In genomic region chr6:156976144-156977088, GRCh38 we compare ENCODE assay signal across 8 cellular contexts.
A peak's percentile ranks its signal among the peaks of the same experiment; 100 is the strongest.
DNase-seq lines count a peak whose midpoint lies in the region; ATAC-seq, FAIRE-seq and TF ChIP-seq lines count a peak whose summit lies in the region.

No MANE protein-coding gene starts in this region.

- peak overlapping the region; percentile 4 for H3K4me3 ChIP-seq in colonic mucosa
- H3K4me3 ChIP-seq in psoas muscle = peak overlapping the region; percentile 58

- intact Hi-C loops in colonic mucosa (cut with DNase I) (no loop called here), psoas muscle (cut with DNase I) (loop anchor here in 1 of 2 donors (5.0 to 10.0 kb wide), 2 partner anchors 36 to 208 kb away; no protein-coding TSS in a partner anchor)

- WGBS in psoas muscle, 3 donors = 27 to 41% (median 30%) methylated on average over 21 of the region's 21 CpGs

- TF ChIP-seq CTCF in colonic mucosa (IDR thresholded peaks at IDR 0.05) (no peak), psoas muscle (IDR thresholded peaks at IDR 0.05) (no peak)

- H3K27me3 ChIP-seq in colonic mucosa (no peaks in the 10 kb centered on the region), psoas muscle (ENCODE audit: insufficient read depth in 3 of 3, low read length in 2 of 3) (no peaks in the 10 kb centered on the region)

- H3K4me1 ChIP-seq in colonic mucosa (no peaks in the 10 kb centered on the region), psoas muscle (peaks cover 78% of the 10 kb centered on the region)

- H3K27ac ChIP-seq in colonic mucosa (no peak overlapping the region), psoas muscle (peak overlapping the region; percentile 61)

- ATAC-seq in psoas muscle (peak in 3 of 4 donors; percentile 39 to 52 (median 48)), HG02938 (IDR thresholded peaks at IDR 0.05; ENCODE audit: unreplicated experiment) (no peak)

- DNase-seq in GM12891 (ENCODE audit: insufficient read length, low spot score) (no peak), NCI-H524 (lab: John Stamatoyannopoulos, UW) (peak; percentile 19 to 69), colonic mucosa (no peak), psoas muscle (no peak), NCI-H146 treated with DMSO at 0.1 percent for 48 hours (lab: John Stamatoyannopoulos, UW; ENCODE audit: unreplicated experiment) (no peak), epidermal melanocyte (ENCODE audit: insufficient read length, low spot score) (no peak)
- no peak for DNase-seq in stimulated activated CD4-positive, alpha-beta T cell treated with anti-CD3 and anti-CD28 coated beads, Interleukin-4, amount 100 ng/mL, for 24 hours

- no peak overlapping the region for H3K9ac ChIP-seq in colonic mucosa (ENCODE audit: low read depth in 2 of 2, low read length in 2 of 2)

- 0 out of 2 replicates have a peak, but pooled peaks have one; percentile 45 for TF ChIP-seq POLR2A in GM12891 (IDR thresholded peaks at IDR 0.05; ENCODE audit: low read depth, low read length)

- FAIRE-seq in GM12891 (lab: Jason Lieb, UNC) = peak; percentile 65

- H3K36me3 ChIP-seq in colonic mucosa (no peaks in the 10 kb centered on the region), psoas muscle (ENCODE audit: insufficient read depth in 1 of 2, low read depth in 1 of 2) (no peaks in the 10 kb centered on the region)

- H3K9me3 ChIP-seq in colonic mucosa (no peaks in the 10 kb centered on the region), psoas muscle (no peaks in the 10 kb centered on the region)

TF ChIP-seq in GM12891, 5 proteins besides CTCF, POLR2A, EP300 and RAD21:
- TF ChIP-seq PAX5 (IDR thresholded peaks at IDR 0.05; ENCODE audit: insufficient read depth, low read length, severe bottlenecking) (no peak), TAF1 (IDR thresholded peaks at IDR 0.05; ENCODE audit: low read depth, low read length) (peak; percentile 42; the same call in 1 of the 2 replicates), POLR2AphosphoS5 (IDR thresholded peaks at IDR 0.05; ENCODE audit: low read depth, low read length) (0 out of 2 replicates have a peak, but pooled peaks have one; percentile 28)

Comparison
In these comparisons a context has a peak if more than half of its experiments do, and no peak if none do; other contexts are left out.
1. DNase-seq: peak in NCI-H524 (2 of 2); none in GM12891 (single experiment), colonic mucosa (single experiment), psoas muscle (0 of 2), NCI-H146 treated with DMSO at 0.1 percent for 48 hours (single experiment), stimulated activated CD4-positive, alpha-beta T cell treated with anti-CD3 and anti-CD28 coated beads, Interleukin-4, amount 100 ng/mL, for 24 hours (single experiment) and epidermal melanocyte (single experiment).